36 cellular contexts compared by ENCODE assay signal in genomic region chr18:8856769-8857393, GRCh38.
"Had no signal": no experiment of that assay in that cellular context is flagged by ENCODE, and none has a peak within 500 bp of the region (broad histone marks: within the 10 kb centered on the region; RNA-seq: fewer than 3 reads in every experiment).

No MANE protein-coding gene starts in this region.

- H3K4me1 ChIP-seq: ascending aorta, colonic mucosa, gastroesophageal sphincter, left lung, lower lobe of right lung, pancreas, prostate gland, uterus had no signal

- H3K27ac ChIP-seq: ascending aorta, cardiac muscle cell, colonic mucosa, gastroesophageal sphincter, left lung, lower lobe of right lung, pancreas, prostate gland, thoracic aorta, uterus, WERI-Rb-1 had no signal

- ATAC-seq: gastroesophageal sphincter; left lung; mucosa of descending colon; pancreas; sciatic nerve; stimulated activated naive CD8-positive, alpha-beta T cell treated with anti-CD3 and anti-CD28 coated beads, Interleukin-15, Interleukin-2, amounts not matched to agents 100 U/mL and 50 U/mL, for 24 hours; T-helper 17 cell had no signal

- H3K36me3 ChIP-seq: ascending aorta, cardiac muscle cell, colonic mucosa, gastroesophageal sphincter, left lung, lower lobe of right lung, pancreas, prostate gland, thoracic aorta, uterus, WERI-Rb-1 had no signal

- H3K36me3 Mint-ChIP-seq: activated naive CD4-positive, alpha-beta T cell treated with anti-CD3 and anti-CD28 coated beads, Interleukin-2, amount 10 ng/mL, durations not matched to agents 7 days and 5 days; activated naive CD8-positive, alpha-beta T cell treated with anti-CD3 and anti-CD28 coated beads, Interleukin-2, amount 10 ng/mL, durations not matched to agents 7 days and 5 days; brain; natural killer cell treated with Interleukin-12 subunit alpha and Interleukin-12 subunit beta and Interleukin-15 and Interleukin-18, amount 100 ng/mL, for 72 hours; type B pancreatic cell had no signal

- H3K27me3 ChIP-seq: ascending aorta, cardiac muscle cell, colonic mucosa, gastroesophageal sphincter, left lung, pancreas, uterus had no signal

- FAIRE-seq: endothelial cell of umbilical vein, pancreas had no signal

- H3K4me3 ChIP-seq: ascending aorta, cardiac muscle cell, colonic mucosa, gastroesophageal sphincter, left lung, lower lobe of right lung, mucosa of descending colon, pancreas, prostate gland, skin epidermis, thoracic aorta, uterus had no signal

- H3K4me3 Mint-ChIP-seq: activated CD4-positive, alpha-beta memory T cell treated with anti-CD3 and anti-CD28 coated beads, Interleukin-2, amount 10 ng/mL, durations not matched to agents 7 days and 5 days; activated CD4-positive, alpha-beta T cell treated with anti-CD3 and anti-CD28 coated beads, Interleukin-2, amount 10 ng/mL, durations not matched to agents 7 days and 5 days; activated naive CD4-positive, alpha-beta T cell treated with anti-CD3 and anti-CD28 coated beads, Interleukin-2, amount 10 ng/mL, durations not matched to agents 7 days and 5 days; activated naive CD8-positive, alpha-beta T cell treated with anti-CD3 and anti-CD28 coated beads, Interleukin-2, amount 10 ng/mL, durations not matched to agents 7 days and 5 days; activated T-cell treated with anti-CD3 and anti-CD28 coated beads, Interleukin-2, amount 50 U/mL, for 24 hours; brain; natural killer cell treated with Interleukin-12 subunit alpha and Interleukin-12 subunit beta and Interleukin-15 and Interleukin-18, amount 100 ng/mL, for 72 hours; T-helper 17 cell; type B pancreatic cell had no signal

- H3K27ac Mint-ChIP-seq: activated CD4-positive, alpha-beta memory T cell treated with anti-CD3 and anti-CD28 coated beads, Interleukin-2, amount 10 ng/mL, durations not matched to agents 7 days and 5 days; activated CD4-positive, alpha-beta T cell treated with anti-CD3 and anti-CD28 coated beads, Interleukin-2, amount 10 ng/mL, durations not matched to agents 7 days and 5 days; activated naive CD4-positive, alpha-beta T cell treated with anti-CD3 and anti-CD28 coated beads, Interleukin-2, amount 10 ng/mL, durations not matched to agents 7 days and 5 days; activated naive CD8-positive, alpha-beta T cell treated with anti-CD3 and anti-CD28 coated beads, Interleukin-2, amount 10 ng/mL, durations not matched to agents 7 days and 5 days; activated T-cell treated with anti-CD3 and anti-CD28 coated beads, Interleukin-2, amount 50 U/mL, for 24 hours; natural killer cell treated with Interleukin-12 subunit alpha and Interleukin-12 subunit beta and Interleukin-15 and Interleukin-18, amount 100 ng/mL, for 72 hours; T-helper 17 cell; type B pancreatic cell had no signal

- H3K9me3 ChIP-seq: ascending aorta, colonic mucosa, gastroesophageal sphincter, left lung, lower lobe of right lung, mucosa of descending colon, pancreas, prostate gland, thoracic aorta, uterus had no signal

- H3K9me3 Mint-ChIP-seq: activated CD4-positive, alpha-beta memory T cell treated with anti-CD3 and anti-CD28 coated beads, Interleukin-2, amount 10 ng/mL, durations not matched to agents 7 days and 5 days; activated CD4-positive, alpha-beta T cell treated with anti-CD3 and anti-CD28 coated beads, Interleukin-2, amount 10 ng/mL, durations not matched to agents 7 days and 5 days; activated naive CD4-positive, alpha-beta T cell treated with anti-CD3 and anti-CD28 coated beads, Interleukin-2, amount 10 ng/mL, durations not matched to agents 7 days and 5 days; activated naive CD8-positive, alpha-beta T cell treated with anti-CD3 and anti-CD28 coated beads, Interleukin-2, amount 10 ng/mL, durations not matched to agents 7 days and 5 days; activated T-cell treated with anti-CD3 and anti-CD28 coated beads, Interleukin-2, amount 50 U/mL, for 24 hours; brain; natural killer cell treated with Interleukin-12 subunit alpha and Interleukin-12 subunit beta and Interleukin-15 and Interleukin-18, amount 100 ng/mL, for 72 hours; type B pancreatic cell had no signal

- H3K4me1 Mint-ChIP-seq: activated CD4-positive, alpha-beta memory T cell treated with anti-CD3 and anti-CD28 coated beads, Interleukin-2, amount 10 ng/mL, durations not matched to agents 7 days and 5 days; activated CD4-positive, alpha-beta T cell treated with anti-CD3 and anti-CD28 coated beads, Interleukin-2, amount 10 ng/mL, durations not matched to agents 7 days and 5 days; activated naive CD4-positive, alpha-beta T cell treated with anti-CD3 and anti-CD28 coated beads, Interleukin-2, amount 10 ng/mL, durations not matched to agents 7 days and 5 days; activated naive CD8-positive, alpha-beta T cell treated with anti-CD3 and anti-CD28 coated beads, Interleukin-2, amount 10 ng/mL, durations not matched to agents 7 days and 5 days had no signal

- DNase-seq: activated CD4-positive, alpha-beta memory T cell treated with anti-CD3 and anti-CD28 coated beads, Interleukin-2, amount 10 ng/mL, durations not matched to agents 7 days and 5 days; activated CD4-positive, alpha-beta T cell treated with anti-CD3 and anti-CD28 coated beads, Interleukin-2, amount 10 ng/mL, durations not matched to agents 7 days and 5 days; activated CD4-positive, CD25-positive, alpha-beta regulatory T cell treated with anti-CD3 and anti-CD28 coated beads, Interleukin-2, amount 50 U/mL, for 72 hours; activated CD8-positive, alpha-beta memory T cell treated with anti-CD3 and anti-CD28 coated beads, Interleukin-2, amount 50 U/mL, for 48 hours; activated gamma-delta T cell; activated naive CD4-positive, alpha-beta T cell treated with anti-CD3 and anti-CD28 coated beads, Interleukin-2, amount 10 ng/mL, durations not matched to agents 7 days and 5 days; activated naive CD8-positive, alpha-beta T cell treated with anti-CD3 and anti-CD28 coated beads, Interleukin-2, amount 10 ng/mL, durations not matched to agents 7 days and 5 days; activated T-cell treated with anti-CD3 and anti-CD28 coated beads, Interleukin-2, amount 50 U/mL, for 24 hours; cerebellar nuclear complex; colonic mucosa; effector memory CD4-positive, alpha-beta T cell; head of caudate nucleus; hippocampal formation; left lung; lower lobe of right lung; mucosa of descending colon; pancreas; retina; stimulated activated CD4-positive, alpha-beta T cell treated with anti-CD3 and anti-CD28 coated beads, Interleukin-12 subunit alpha, Interleukin-12 subunit beta, amount 100 ng/mL, for 4 hours; stimulated activated CD4-positive, alpha-beta T cell treated with anti-CD3 and anti-CD28 coated beads, Interleukin-4, amount 100 ng/mL, for 1 hour; stimulated activated naive CD8-positive, alpha-beta T cell treated with anti-CD3 and anti-CD28 coated beads, Interleukin-15, Interleukin-2, amounts not matched to agents 100 U/mL and 50 U/mL, for 24 hours; T-helper 17 cell; T1000; uterus; WERI-Rb-1 had no signal

- H3K27me3 Mint-ChIP-seq: type B pancreatic cell had no signal
